In the genomic region with DNA sequence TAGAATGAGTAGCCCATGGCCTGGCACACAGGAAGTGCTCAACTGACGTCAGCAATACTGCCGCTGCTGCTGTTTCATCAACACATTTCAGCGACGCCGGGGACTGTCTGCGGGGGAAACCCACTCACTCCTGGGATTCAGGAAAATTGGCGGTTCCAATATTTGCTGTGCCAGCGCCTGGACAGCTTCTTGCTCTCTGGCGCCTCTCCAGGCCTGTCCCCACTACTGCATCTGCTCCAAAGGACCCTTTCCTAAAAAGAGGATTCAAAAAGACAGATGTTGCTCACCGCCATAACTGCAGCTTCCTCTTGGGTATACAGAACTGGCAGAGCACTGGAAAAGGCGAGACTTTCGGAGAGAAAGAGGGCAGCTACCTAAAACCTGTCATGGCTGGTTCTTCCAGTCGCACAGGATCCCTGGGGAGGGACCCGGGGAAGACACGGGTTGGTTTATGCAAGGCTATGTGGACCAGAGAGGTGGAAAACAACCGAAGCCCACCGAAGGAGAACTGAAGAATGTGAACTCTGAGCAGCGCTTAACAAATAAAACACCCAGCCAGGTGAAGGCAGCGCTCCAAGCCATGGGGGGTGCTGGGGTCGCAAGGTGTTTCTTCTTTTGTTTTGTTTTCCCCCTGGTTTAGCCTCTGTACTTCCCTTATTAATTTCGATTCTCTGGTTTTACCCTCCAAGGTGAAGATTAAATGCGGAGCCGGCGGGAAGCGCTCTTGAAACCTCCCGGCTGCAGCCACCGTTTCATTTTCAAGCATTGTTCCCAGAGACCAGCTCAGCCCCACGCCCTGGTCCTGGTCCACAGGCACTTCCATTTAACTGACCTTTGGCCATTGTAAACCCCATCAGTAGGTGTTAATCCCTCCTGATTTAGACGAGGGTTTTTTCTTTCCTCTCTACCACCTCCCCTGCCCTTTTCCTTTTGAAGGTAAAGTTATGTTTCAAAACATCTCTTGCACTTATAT, we compare ENCODE assay signal across 9 cellular contexts. TPM values are rescaled to one million over a fixed set of nuclear protein-coding genes. Genes with fewer than 3 reads are reported as not detected.
A peak's percentile ranks its signal among the peaks of the same experiment; 100 is the strongest.
DNase-seq lines count a peak whose midpoint lies in the region; ATAC-seq, FAIRE-seq and TF ChIP-seq lines count a peak whose summit lies in the region.
"Had no signal": no experiment of that assay in that cellular context is flagged by ENCODE, and none has a peak within 500 bp of the region (broad histone marks: within the 10 kb centered on the region; RNA-seq: fewer than 3 reads in every experiment).

No MANE protein-coding gene starts in this region.

- POLR2A ChIA-PET in GM12878 (lab: Charles Lee): no interaction called here

- peak; percentile 15 to 35 (median 31); a peak in 4 of 6 replicates for TF ChIP-seq CTCF in GM12878 (IDR thresholded peaks at IDR 0.05 in 2 of 3, conservative IDR thresholded peaks at IDR 0.05 in 1 of 3; ENCODE audit: control insufficient read depth in 2 of 3, extremely low read depth in 1 of 3, insufficient read depth in 1 of 3, low read depth in 3 of 3, low read length in 3 of 3)
- peak; percentile 34 for TF ChIP-seq CTCF in lower lobe of right lung (IDR thresholded peaks at IDR 0.05)

- no peaks in the 10 kb centered on the region for H3K79me2 ChIP-seq in GM12878 (ENCODE audit: control insufficient read depth, insufficient read depth, low read length)

- FAIRE-seq in GM12878 (lab: Jason Lieb, UNC): no peak

- H3K27me3 ChIP-seq in GM12878 (replicated peaks in 1 of 2; ENCODE audit: control insufficient read depth in 2 of 2, insufficient read depth in 2 of 2, low read length in 1 of 2) (no peaks in the 10 kb centered on the region; a peak in 2 of 4 replicates), lower lobe of right lung (ENCODE audit: low read depth) (peaks cover 26% of the 10 kb centered on the region)

- WGBS in GM12878 (ENCODE audit: insufficient coverage, insufficient replicate concordance, low lambda C conversion rate, missing lambda C conversion rate): 51% methylated on average over 29 of the region's 29 CpGs

- no peaks in the 10 kb centered on the region for H3K4me1 ChIP-seq in GM12878 (ENCODE audit: control insufficient read depth, insufficient read depth, low read length)
- no peaks in the 10 kb centered on the region for H3K4me1 ChIP-seq in lower lobe of right lung

- H3K9ac ChIP-seq in GM12878 (ENCODE audit: control insufficient read depth, insufficient read depth, low read length): no peak overlapping the region

- H3K36me3 ChIP-seq in GM12878 (ENCODE audit: control insufficient read depth in 2 of 2, insufficient read depth in 2 of 2, low read length in 1 of 2): no peaks in the 10 kb centered on the region
- no peaks in the 10 kb centered on the region for H3K36me3 ChIP-seq in lower lobe of right lung

- no peak overlapping the region for H3K27ac ChIP-seq in GM12878 (ENCODE audit: control insufficient read depth, insufficient read depth)
- no peak overlapping the region for H3K27ac ChIP-seq in lower lobe of right lung

- no peak for TF ChIP-seq POLR2A in GM12878 (IDR thresholded peaks at IDR 0.05; ENCODE audit: low read depth, low read length)

- SMC1A ChIA-PET in GM12878 (lab: Charles Lee; ENCODE audit: uncharacterized antibody, unreplicated experiment): no interaction called here

- H4K20me1 ChIP-seq in GM12878 (ENCODE audit: control insufficient read depth, insufficient read depth): no peaks in the 10 kb centered on the region

- H3K9me3 ChIP-seq in GM12878 (replicated peaks; ENCODE audit: control insufficient read depth, insufficient read depth, low read length) (no peaks in the 10 kb centered on the region), lower lobe of right lung (no peaks in the 10 kb centered on the region)

- intact Hi-C loops in GM12878 (cut with micrococcal nuclease; ENCODE audit: unreplicated experiment): no loop called here
- intact Hi-C loops in lower lobe of right lung (cut with DNase I): no loop called here

- no peak overlapping the region for H3K4me2 ChIP-seq in GM12878 (ENCODE audit: control insufficient read depth, insufficient read depth)

- in situ Hi-C loops in KBM-7 (cut with MboI; ENCODE audit: low pct_unique_long_range_greater_than_20kb, low sequenced_read_pairs): loop anchor here (25.0 kb wide), 1 partner anchor 352 kb away; no protein-coding TSS in a partner anchor
- in situ Hi-C loops in GM12878 (cut with MboI): no loop called here

- ATAC-seq in GM12878: no peak
- peak; percentile 45 to 57 for ATAC-seq in lower lobe of right lung
- ATAC-seq in HG02571 (IDR thresholded peaks at IDR 0.05; ENCODE audit: unreplicated experiment): no peak
- no peak for ATAC-seq in GM18867 (IDR thresholded peaks at IDR 0.05; ENCODE audit: unreplicated experiment)

- TF ChIP-seq RAD21 in GM12878 (IDR thresholded peaks at IDR 0.05; ENCODE audit: insufficient read depth, low read depth, low read length): no peak

- TF ChIP-seq EP300 in GM12878 (IDR thresholded peaks at IDR 0.05; ENCODE audit: borderline replicate concordance in 1 of 2, control insufficient read depth in 1 of 2, low read depth in 2 of 2, low read length in 2 of 2): no peak

- no peak overlapping the region for H3K4me3 ChIP-seq in GM12878
- no peak overlapping the region for H3K4me3 ChIP-seq in lower lobe of right lung

- RAD21 ChIA-PET in GM12878 (lab: Charles Lee; ENCODE audit: unreplicated experiment): no interaction called here

- BruUV-seq in GM12878 (replicated peaks; lab: Mats Ljungman, UMichigan): no TSS peak

- no peak overlapping the region for H2AFZ ChIP-seq in GM12878 (ENCODE audit: control insufficient read depth, low read depth, low read length)

- CTCF ChIA-PET in GM12878 (lab: Yijun Ruan, JAX): interaction anchor here (1.0 to 1.7 kb wide), 4 partner anchors 10 to 44 kb away, joined by 3 to 5 read pairs (median 4); no protein-coding TSS in a partner anchor

- DNase-seq in D341Med (ENCODE audit: low spot score): peak; percentile 65
- DNase-seq in KBM-7: peak; percentile 3
- DNase-seq in GM12878 (ENCODE audit: low read depth, low spot score): no peak
- no peak for DNase-seq in lower lobe of right lung
- no peak for DNase-seq in activated CD8-positive, alpha-beta memory T cell treated with anti-CD3 and anti-CD28 coated beads, Interleukin-2, amount 50 U/mL, for 4 hours
- no peak for DNase-seq in SW 1271 (lab: John Stamatoyannopoulos, UW)
- DNase-seq: activated T-cell treated with anti-CD3 and anti-CD28 coated beads, Interleukin-2, amount 50 U/mL, for 24 hours had no signal

TF ChIP-seq in GM12878, 131 proteins besides CTCF, POLR2A, EP300 and RAD21:
- no peak for TF ChIP-seq FOXM1 (IDR thresholded peaks at IDR 0.05; ENCODE audit: low read depth, low read length)
- TF ChIP-seq, protein P1, sequence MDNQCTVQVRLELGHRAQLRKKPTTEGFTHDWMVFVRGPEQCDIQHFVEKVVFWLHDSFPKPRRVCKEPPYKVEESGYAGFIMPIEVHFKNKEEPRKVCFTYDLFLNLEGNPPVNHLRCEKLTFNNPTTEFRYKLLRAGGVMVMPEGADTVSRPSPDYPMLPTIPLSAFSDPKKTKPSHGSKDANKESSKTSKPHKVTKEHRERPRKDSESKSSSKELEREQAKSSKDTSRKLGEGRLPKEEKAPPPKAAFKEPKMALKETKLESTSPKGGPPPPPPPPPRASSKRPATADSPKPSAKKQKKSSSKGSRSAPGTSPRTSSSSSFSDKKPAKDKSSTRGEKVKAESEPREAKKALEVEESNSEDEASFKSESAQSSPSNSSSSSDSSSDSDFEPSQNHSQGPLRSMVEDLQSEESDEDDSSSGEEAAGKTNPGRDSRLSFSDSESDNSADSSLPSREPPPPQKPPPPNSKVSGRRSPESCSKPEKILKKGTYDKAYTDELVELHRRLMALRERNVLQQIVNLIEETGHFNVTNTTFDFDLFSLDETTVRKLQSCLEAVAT (IDR thresholded peaks at IDR 0.05): no peak
- no peak for TF ChIP-seq WRNIP1 (IDR thresholded peaks at IDR 0.05; ENCODE audit: borderline replicate concordance, low read depth, low read length)
- no peak for TF ChIP-seq IRF4 (IDR thresholded peaks at IDR 0.05; ENCODE audit: low read depth, low read length)
- no peak for TF ChIP-seq NBN (IDR thresholded peaks at IDR 0.05)
- no peak for TF ChIP-seq JUNB (IDR thresholded peaks at IDR 0.05)

RNA-seq across cellular contexts. Expression of a gene that starts 39.5 kb away (rescaled TPM):
- total RNA-seq in GM12878 (2013; cell fraction: nucleolus; rRNA removed): not detected in 2 replicates
- total RNA-seq in GM12878 (2014; rRNA removed): 0.05 TPM in 1 of 2 replicates, not detected in the other
- total RNA-seq in GM12878 (2014; rRNA removed; fragmentation: Illumina TruSeq; extraction: Trizol): not detected in 2 replicates
- total RNA-seq in GM12878 (2021): not detected in 2 replicates
- polyA plus RNA-seq in GM12878 (2011; ENCODE audit: low read depth): not detected
- polyA plus RNA-seq in GM12878 (2011; rRNA removed): 0.12 TPM in 1 of 2 replicates, not detected in the other
- not detected in 2 replicates for polyA plus RNA-seq in GM12878 (2011; cell fraction: cytosol; rRNA removed)
- polyA plus RNA-seq in GM12878 (2011; cell fraction: nucleus; rRNA removed): not detected in 2 replicates
- not detected in 2 replicates for polyA plus RNA-seq in GM12878 (2012)
- not detected in 2 replicates for polyA plus RNA-seq in GM12878 (2014; fragmentation: Illumina TruSeq; extraction: Trizol)
- under 1 TPM in 1 of 2 experiments, not detected in 1; 0.37 TPM for polyA plus RNA-seq in GM12878 (2014; fragmentation: Nextera tagmentation; extraction: Ambion mirVana)
- 0.18 TPM in 1 of 2 replicates, not detected in the other for polyA plus RNA-seq in GM12878 (2014; rRNA removed)
- not detected for polyA plus RNA-seq in GM12878 (2016; fragmentation: Nextera tagmentation; extraction: Ambion mirVana)
- polyA minus RNA-seq in GM12878 (2011; rRNA and poly(A)+ RNA removed): not detected in 2 replicates
- not detected in 2 replicates for polyA minus RNA-seq in GM12878 (2011; cell fraction: cytosol; rRNA and poly(A)+ RNA removed)
- polyA minus RNA-seq in GM12878 (2011; cell fraction: nucleus; rRNA and poly(A)+ RNA removed): 0.12 TPM in 1 of 2 replicates, not detected in the other
- 1.9 TPM for total RNA-seq in lower lobe of right lung

Comparison
In these comparisons a context has a peak if more than half of its experiments do, and no peak if none do; other contexts are left out.
1. DNase-seq: peak in D341Med (single experiment) and KBM-7 (single experiment); none in GM12878 (single experiment), lower lobe of right lung (single experiment), activated CD8-positive, alpha-beta memory T cell treated with anti-CD3 and anti-CD28 coated beads, Interleukin-2, amount 50 U/mL, for 4 hours (single experiment) and SW 1271 (0 of 2).
2. ATAC-seq: peak in lower lobe of right lung (2 of 2); none in GM12878 (single experiment), HG02571 (single experiment) and GM18867 (single experiment).